In genomic region chr14:61749867-61750266, GRCh38 we compare ENCODE assay signal across 8 cellular contexts. TPM values are rescaled to one million over a fixed set of nuclear protein-coding genes. Genes with fewer than 3 reads are reported as not detected.
A peak's percentile ranks its signal among the peaks of the same experiment; 100 is the strongest.
DNase-seq lines count a peak whose midpoint lies in the region; ATAC-seq and TF ChIP-seq lines count a peak whose summit lies in the region.

No MANE protein-coding gene starts in this region.

- peaks cover 3 to 7% of the 10 kb centered on the region in 2 experiments; a peak in 3 of 4 replicates for H3K79me1 ChIP-seq in IMR-90 (ENCODE audit: low read depth in 1 of 2, low read length in 2 of 2)

- peaks cover 30 to 33% of the 10 kb centered on the region in 2 donors for H3K36me3 Mint-ChIP-seq in CD14-positive monocyte
- H3K36me3 Mint-ChIP-seq in activated B cell treated with CpG ODN at 0.5 μM for 24 hours (ENCODE audit: low read depth): peaks cover 37% of the 10 kb centered on the region

- peak overlapping the region; percentile 64; the same call in 1 of the 2 replicates for H4K5ac ChIP-seq in IMR-90 (ENCODE audit: low read depth, low read length)

- in situ Hi-C loops in IMR-90 (cut with MboI; ENCODE audit: low sequenced_read_pairs) (no loop called here), G401 (cut with HindIII; ENCODE audit: low sequenced_read_pairs) (no loop called here)

- peaks cover 2% of the 10 kb centered on the region; the same call in 1 of the 2 replicates for H3K9me1 ChIP-seq in IMR-90 (ENCODE audit: insufficient read depth, low read length)

- H3K56ac ChIP-seq in IMR-90 (ENCODE audit: extremely low read depth, insufficient read depth, low read length): no peak overlapping the region

- no peak overlapping the region for H2AK5ac ChIP-seq in IMR-90 (ENCODE audit: low read depth, low read length)

- TF ChIP-seq CTCF in CD14-positive monocyte (IDR thresholded peaks at IDR 0.05): no peak
- no peak for TF ChIP-seq CTCF in IMR-90 (conservative IDR thresholded peaks at IDR 0.05; ENCODE audit: low read depth, low read length)
- TF ChIP-seq CTCF in activated B cell treated with CpG ODN at 0.5 μM for 24 hours (IDR thresholded peaks at IDR 0.05): no peak
- no peak for TF ChIP-seq CTCF in kidney epithelial cell (IDR thresholded peaks at IDR 0.05; ENCODE audit: insufficient read depth, low read length, poor library complexity, severe bottlenecking)

- no CpG with 5 or more reads among the region's 3 CpGs for WGBS in IMR-90 (ENCODE audit: extremely low coverage in 2 of 2, insufficient read length in 1 of 2), 2 experiments

- peak overlapping the region; percentile 76; the same call in 1 of the 2 replicates for H3K9ac ChIP-seq in IMR-90 (ENCODE audit: low read depth, low read length)

- BruUV-seq in IMR-90 (replicated peaks; lab: Mats Ljungman, UMichigan): no TSS peak

- peaks cover 8% of the 10 kb centered on the region; the same call in 1 of the 2 replicates for H4K20me1 ChIP-seq in IMR-90 (ENCODE audit: insufficient read depth, low read length)

- H3K27ac Mint-ChIP-seq in CD14-positive monocyte (peak overlapping the region in 4 of 7 donors; percentile 3 to 69 (median 43)), activated B cell treated with CpG ODN at 0.5 μM for 24 hours (peak overlapping the region; percentile 90)

- no peak for TF ChIP-seq POLR2A in IMR-90 (IDR thresholded peaks at IDR 0.05; ENCODE audit: low read depth, low read length)

- ATAC-seq in IMR-90 (ENCODE audit: low read depth) (no peak), activated B cell treated with CpG ODN at 0.5 μM for 24 hours (ENCODE audit: low read depth) (no peak), GM21515 (IDR thresholded peaks at IDR 0.05; ENCODE audit: unreplicated experiment) (no peak), HG02885 (IDR thresholded peaks at IDR 0.05; ENCODE audit: poor library complexity, unreplicated experiment) (no peak), GM19328 (IDR thresholded peaks at IDR 0.05; ENCODE audit: unreplicated experiment) (no peak)

- H3K27me3 Mint-ChIP-seq in CD14-positive monocyte (ENCODE audit: low read depth in 3 of 3): no peaks in the 10 kb centered on the region
- no peaks in the 10 kb centered on the region for H3K27me3 Mint-ChIP-seq in activated B cell treated with CpG ODN at 0.5 μM for 24 hours

- no peak overlapping the region for H4K8ac ChIP-seq in IMR-90 (ENCODE audit: low read depth in 2 of 2, low read length in 2 of 2)

- H3K14ac ChIP-seq in IMR-90 (replicated peaks; ENCODE audit: low read depth, low read length): no peak overlapping the region

- H3K18ac ChIP-seq in IMR-90 (ENCODE audit: low read depth, low read length): peak overlapping the region; percentile 51; the same call in 1 of the 2 replicates

- intact Hi-C loops in CD14-positive monocyte (cut with micrococcal nuclease) (loop anchor here in 1 of 2 donors (5.0 kb wide), 1 partner anchor 278 kb away; no protein-coding TSS in a partner anchor), IMR-90 (cut with micrococcal nuclease) (loop anchor here (2.0 to 5.0 kb wide), 2 partner anchors 188 to 283 kb away; no protein-coding TSS in a partner anchor), activated B cell treated with CpG ODN at 0.5 μM for 24 hours (cut with micrococcal nuclease) (loop anchor here (1.0 to 10.0 kb wide), 4 partner anchors 10 to 425 kb away; partner anchors contain the start of genes HIF1A and PRKCH)

- no peak overlapping the region for H3K4ac ChIP-seq in IMR-90 (ENCODE audit: low read depth, low read length)

- no peak for TF ChIP-seq RAD21 in IMR-90 (IDR thresholded peaks at IDR 0.05; ENCODE audit: low read length)

- H3K4me1 ChIP-seq in IMR-90 (ENCODE audit: control insufficient read depth, insufficient read depth, low read length): peaks cover 13% of the 10 kb centered on the region

- DNase-seq in CD14-positive monocyte (ENCODE audit: low spot score): no peak
- no peak for DNase-seq in IMR-90
- no peak for DNase-seq in activated B cell treated with CpG ODN at 0.5 μM for 24 hours
- DNase-seq in kidney epithelial cell (ENCODE audit: low read depth): no peak
- DNase-seq in G401 (ENCODE audit: low spot score): no peak

- no peak overlapping the region for H2AFZ ChIP-seq in IMR-90 (replicated peaks; ENCODE audit: low read length, poor library complexity)

- H3K9me3 Mint-ChIP-seq in CD14-positive monocyte (peaks cover 0 to 2% (median 0%) of the 10 kb centered on the region in 7 donors), activated B cell treated with CpG ODN at 0.5 μM for 24 hours (no peaks in the 10 kb centered on the region)

- no peak overlapping the region for H2BK15ac ChIP-seq in IMR-90 (ENCODE audit: low read depth, low read length)

- CTCF ChIA-PET in IMR-90 (lab: Yijun Ruan, JAX) (interaction anchor here (1.5 to 1.9 kb wide), 2 partner anchors 10 to 16 kb away, joined by 5 to 6 read pairs; no protein-coding TSS in a partner anchor), activated B cell treated with CpG ODN at 0.5 μM for 24 hours (lab: Charles Lee) (interaction anchor here (1.1 to 2.6 kb wide), 3 partner anchors 20 to 279 kb away, joined by 3 to 14 read pairs (median 3); no protein-coding TSS in a partner anchor)

- dilution Hi-C loops in IMR-90 (cut with HindIII; ENCODE audit: low sequenced_read_pairs, unreplicated experiment): no loop called here

- H3K4me2 ChIP-seq in IMR-90 (ENCODE audit: low read depth, low read length): peak overlapping the region; percentile 80; the same call in 1 of the 2 replicates

- H3K23ac ChIP-seq in IMR-90 (ENCODE audit: low read depth, low read length): no peak overlapping the region; the same call in 1 of the 2 replicates

- no peak overlapping the region for H3K4me3 Mint-ChIP-seq in CD14-positive monocyte
- no peak overlapping the region for H3K4me3 Mint-ChIP-seq in activated B cell treated with CpG ODN at 0.5 μM for 24 hours

- no peaks in the 10 kb centered on the region; the same call in 1 of the 2 replicates for H3K9me3 ChIP-seq in IMR-90 (ENCODE audit: control insufficient read depth, insufficient read depth, low read length)

- no peak overlapping the region for H2BK20ac ChIP-seq in IMR-90 (ENCODE audit: low read depth, low read length)

- H2BK120ac ChIP-seq in IMR-90 (ENCODE audit: low read depth, low read length): no peak overlapping the region

- H2AK9ac ChIP-seq in IMR-90 (replicated peaks; ENCODE audit: low read depth, low read length, poor library complexity): no peak overlapping the region

- H3K27me3 ChIP-seq in IMR-90 (ENCODE audit: control insufficient read depth, insufficient read depth, low read length): no peaks in the 10 kb centered on the region
- no peaks in the 10 kb centered on the region for H3K27me3 ChIP-seq in kidney epithelial cell (ENCODE audit: control insufficient read depth, insufficient read depth, low read length)

- peaks cover 41% of the 10 kb centered on the region for H3K4me1 Mint-ChIP-seq in CD14-positive monocyte
- H3K4me1 Mint-ChIP-seq in activated B cell treated with CpG ODN at 0.5 μM for 24 hours: peaks cover 41% of the 10 kb centered on the region

- H4K91ac ChIP-seq in IMR-90 (ENCODE audit: insufficient read depth, low read depth, low read length): no peak overlapping the region

- H3K27ac ChIP-seq in IMR-90 (ENCODE audit: insufficient read depth, low read length): no peak overlapping the region

- H3K4me3 ChIP-seq in IMR-90 (ENCODE audit: insufficient read depth, low read depth, low read length): peak overlapping the region; percentile 86; the same call in 1 of the 2 replicates
- H3K4me3 ChIP-seq in kidney epithelial cell (ENCODE audit: low read depth, low read length): peak overlapping the region; percentile 13

- H3K36me3 ChIP-seq in IMR-90 (ENCODE audit: control insufficient read depth, insufficient read depth, low read length) (peaks cover 31% of the 10 kb centered on the region), kidney epithelial cell (ENCODE audit: control insufficient read depth, insufficient read depth, low read length) (no peaks in the 10 kb centered on the region)

- H2BK5ac ChIP-seq in IMR-90 (ENCODE audit: low read depth, low read length, poor library complexity, severe bottlenecking): peak overlapping the region; percentile 69

- POLR2A ChIA-PET in IMR-90 (lab: Charles Lee; ENCODE audit: unreplicated experiment): interaction anchor here (0.6 kb wide), 1 partner anchor 141 kb away, joined by 5 read pairs; no protein-coding TSS in a partner anchor
- POLR2A ChIA-PET in activated B cell treated with CpG ODN at 0.5 μM for 24 hours (lab: Charles Lee): interaction anchor here (1.0 to 4.8 kb wide), 2 partner anchors 13 to 34 kb away, joined by 3 to 50 read pairs; partner anchors contain the start of gene SNAPC1

TF ChIP-seq in IMR-90, 13 proteins besides CTCF, POLR2A, EP300 and RAD21 (continues in another document):
- no peak for TF ChIP-seq CHD1 (IDR thresholded peaks at IDR 0.05; ENCODE audit: low read depth, low read length)
- no peak for TF ChIP-seq MAFK (IDR thresholded peaks at IDR 0.05; ENCODE audit: low read depth, low read length)
- TF ChIP-seq, protein P1, sequence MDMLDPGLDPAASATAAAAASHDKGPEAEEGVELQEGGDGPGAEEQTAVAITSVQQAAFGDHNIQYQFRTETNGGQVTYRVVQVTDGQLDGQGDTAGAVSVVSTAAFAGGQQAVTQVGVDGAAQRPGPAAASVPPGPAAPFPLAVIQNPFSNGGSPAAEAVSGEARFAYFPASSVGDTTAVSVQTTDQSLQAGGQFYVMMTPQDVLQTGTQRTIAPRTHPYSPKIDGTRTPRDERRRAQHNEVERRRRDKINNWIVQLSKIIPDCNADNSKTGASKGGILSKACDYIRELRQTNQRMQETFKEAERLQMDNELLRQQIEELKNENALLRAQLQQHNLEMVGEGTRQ (IDR thresholded peaks at IDR 0.05; ENCODE audit: low read depth, low read length): no peak
- no peak for TF ChIP-seq FOS (IDR thresholded peaks at IDR 0.05; ENCODE audit: low read depth, low read length)
- no peak for TF ChIP-seq NFE2L2 (IDR thresholded peaks at IDR 0.05; ENCODE audit: low read depth, low read length)

RNA-seq across cellular contexts. Expression of gene SNAPC1, which starts 12.4 kb away (rescaled TPM):
- 1 to 10 TPM; 2.9 to 3.2 TPM for polyA plus RNA-seq in CD14-positive monocyte
- 7.7 and 18.9 TPM in 2 replicates for total RNA-seq in IMR-90 (2012; rRNA removed)
- 7.0 and 9.3 TPM in 2 replicates for polyA plus RNA-seq in IMR-90 (2012; rRNA removed)
- 2.1 and 3.0 TPM in 2 replicates for polyA plus RNA-seq in IMR-90 (2012; cell fraction: cytosol; rRNA removed)
- 0.90 and 4.0 TPM in 2 replicates for polyA plus RNA-seq in IMR-90 (2012; cell fraction: nucleus; rRNA removed; ENCODE audit: low replicate concordance)
- total RNA-seq in activated B cell treated with CpG ODN at 0.5 μM for 24 hours: 5.2 TPM in 2 replicates
- total RNA-seq in kidney epithelial cell: 10.6 and 16.1 TPM in 2 replicates
- 11.8 and 13.1 TPM in 2 replicates for total RNA-seq in G401 (2014; rRNA removed; shearing (Covaris generic))

RNA-seq across cellular contexts. Expression of gene HIF1A, which starts 54.6 kb away (rescaled TPM):
- polyA plus RNA-seq in CD14-positive monocyte (100 to 1,000 TPM in 1 of 2 donors, 10 to 100 TPM in 1; 79.0 to 137 TPM), IMR-90 (2012; rRNA removed) (86.9 and 128 TPM in 2 replicates)
- total RNA-seq in IMR-90 (2012; rRNA removed) (301 and 493 TPM in 2 replicates), activated B cell treated with CpG ODN at 0.5 μM for 24 hours (148 and 179 TPM in 2 replicates), kidney epithelial cell (295 and 307 TPM in 2 replicates)
- 20.1 and 33.1 TPM in 2 replicates for polyA plus RNA-seq in IMR-90 (2012; cell fraction: cytosol; rRNA removed)
- 16.8 and 161 TPM in 2 replicates for polyA plus RNA-seq in IMR-90 (2012; cell fraction: nucleus; rRNA removed; ENCODE audit: low replicate concordance)
- total RNA-seq in G401 (2014; rRNA removed; shearing (Covaris generic)): 72.6 and 115 TPM in 2 replicates
